ENCODE assay signal across 12 cellular contexts in the genomic region with DNA sequence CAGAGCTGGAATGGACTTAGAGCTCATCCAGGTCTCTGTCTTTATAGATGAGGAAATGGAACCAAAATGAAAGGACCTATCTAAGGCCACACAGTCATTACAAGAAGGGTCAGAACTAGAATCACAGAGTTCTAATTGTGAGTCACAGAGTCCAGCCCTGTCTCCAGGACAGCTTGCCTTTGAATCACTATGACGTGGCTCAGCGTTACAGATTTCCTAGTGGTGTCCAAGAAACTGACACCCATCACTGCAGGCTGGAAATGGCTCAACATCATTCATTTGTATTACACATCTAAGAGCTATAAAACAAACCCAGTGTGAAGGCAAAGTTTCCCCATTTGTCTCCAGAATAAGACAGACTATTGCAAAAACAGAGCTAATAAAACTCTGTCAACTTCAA.
A peak's percentile ranks its signal among the peaks of the same experiment; 100 is the strongest.
DNase-seq lines count a peak whose midpoint lies in the region; ATAC-seq and TF ChIP-seq lines count a peak whose summit lies in the region.
"Had no signal": no experiment of that assay in that cellular context is flagged by ENCODE, and none has a peak within 500 bp of the region (broad histone marks: within the 10 kb centered on the region; RNA-seq: fewer than 3 reads in every experiment).

No MANE protein-coding gene starts in this region.

- H3K4me3 ChIP-seq in PC-9 (no peak overlapping the region), epithelial cell of proximal tubule (ENCODE audit: low read depth, low read length) (no peak overlapping the region)

- H3K27ac ChIP-seq in PC-9: peak overlapping the region; percentile 65
- no peak overlapping the region for H3K27ac ChIP-seq in CD4-positive, alpha-beta T cell (ENCODE audit: low read depth, low read length)

- TF ChIP-seq CTCF in PC-9 (conservative IDR thresholded peaks at IDR 0.05): 0 out of 2 replicates have a peak, but pooled peaks have one; percentile 30
- TF ChIP-seq CTCF in epithelial cell of proximal tubule (conservative IDR thresholded peaks at IDR 0.05; ENCODE audit: low read depth, low read length): peak; percentile 26
- no peak for TF ChIP-seq CTCF in CD4-positive, alpha-beta T cell (IDR thresholded peaks at IDR 0.05)

- H3K36me3 ChIP-seq in PC-9 (ENCODE audit: low read depth): peaks cover 4% of the 10 kb centered on the region; the same call in 1 of the 2 replicates

- CTCF ChIA-PET in PC-9 (lab: Charles Lee): interaction anchor here (0.6 kb wide), 1 partner anchor 148 kb away, joined by 3 read pairs; no protein-coding TSS in a partner anchor
- CTCF ChIA-PET in CD4-positive, alpha-beta T cell (lab: Charles Lee): no interaction called here

- H3K36me3 Mint-ChIP-seq in CD4-positive, alpha-beta T cell (ENCODE audit: low read depth): no peaks in the 10 kb centered on the region

- peak overlapping the region; percentile 22 for H3K4me2 ChIP-seq in PC-9

- no peaks in the 10 kb centered on the region for H3K9me2 ChIP-seq in PC-9 (ENCODE audit: insufficient read depth)

- no peak overlapping the region for H3K27ac Mint-ChIP-seq in CD4-positive, alpha-beta T cell
- H3K27ac Mint-ChIP-seq: activated T-helper 1 cell treated with anti-CD3 and anti-CD28 coated beads, Interleukin-12 subunit alpha, Interleukin-12 subunit beta, Interleukin-2, Interleukin-4 antibody, amounts not matched to agents 30 ng/mL and 10 ng/mL and 1 ng/mL, durations not matched to agents 14 hours and 24 hours and 36 hours had no signal

- BruUV-seq in PC-9 (replicated peaks; lab: Mats Ljungman, UMichigan): no TSS peak

- intact Hi-C loops in PC-9 (cut with micrococcal nuclease; ENCODE audit: unreplicated experiment): loop anchor here (1.0 to 5.0 kb wide), 5 partner anchors 53 to 319 kb away; a partner anchor contains a TSS
- intact Hi-C loops in CD4-positive, alpha-beta T cell (cut with DNase I, micrococcal nuclease): no loop called here

- ATAC-seq in CD4-positive, alpha-beta T cell (ENCODE audit: poor library complexity): no peak

- TF ChIP-seq POLR2A in erythroblast (IDR thresholded peaks at IDR 0.05; ENCODE audit: low read length): no peak

- H4K20me1 ChIP-seq in PC-9 (ENCODE audit: insufficient read depth): no peaks in the 10 kb centered on the region

- H3K4me3 Mint-ChIP-seq in CD4-positive, alpha-beta T cell: no peak overlapping the region
- H3K4me3 Mint-ChIP-seq: activated T-helper 1 cell treated with anti-CD3 and anti-CD28 coated beads, Interleukin-12 subunit alpha, Interleukin-12 subunit beta, Interleukin-2, Interleukin-4 antibody, amounts not matched to agents 30 ng/mL and 10 ng/mL and 1 ng/mL, durations not matched to agents 14 hours and 24 hours and 36 hours had no signal

- DNase-seq in GM03348 (ENCODE audit: low spot score) (peak; percentile 70), PC-9 (peak; percentile 60 to 95), epithelial cell of proximal tubule (ENCODE audit: low read depth) (peak; percentile 86), pulmonary artery endothelial cell (ENCODE audit: low read depth, low spot score) (peak; percentile 37), erythroblast (lab: John Stamatoyannopoulos, UW) (no peak), NOMO-1 treated with DMSO at 0.1 percent for 48 hours (lab: John Stamatoyannopoulos, UW; ENCODE audit: unreplicated experiment) (no peak), NCI-H1048 (lab: John Stamatoyannopoulos, UW) (no peak)
- DNase-seq in CD4-positive, alpha-beta T cell: no peak
- DNase-seq: GF-D8, NCI-H82, nucleus accumbens had no signal

- peaks cover 2% of the 10 kb centered on the region for H3K9me3 Mint-ChIP-seq in CD4-positive, alpha-beta T cell
- H3K9me3 Mint-ChIP-seq: activated T-helper 1 cell treated with anti-CD3 and anti-CD28 coated beads, Interleukin-12 subunit alpha, Interleukin-12 subunit beta, Interleukin-2, Interleukin-4 antibody, amounts not matched to agents 30 ng/mL and 10 ng/mL and 1 ng/mL, durations not matched to agents 14 hours and 24 hours and 36 hours had no signal

- H3K4me1 ChIP-seq in PC-9 (replicated peaks; ENCODE audit: insufficient read depth): peaks cover 74% of the 10 kb centered on the region

- POLR2A ChIA-PET in PC-9 (lab: Charles Lee; ENCODE audit: unreplicated experiment): interaction anchor here (0.6 kb wide), 5 partner anchors 39 to 558 kb away, joined by 3 to 6 read pairs (median 4); no protein-coding TSS in a partner anchor
- POLR2A ChIA-PET in CD4-positive, alpha-beta T cell (lab: Charles Lee): no interaction called here

- H3K4me1 Mint-ChIP-seq in CD4-positive, alpha-beta T cell (ENCODE audit: low read depth): no peaks in the 10 kb centered on the region

- peaks cover 51% of the 10 kb centered on the region for H3F3A ChIP-seq in PC-9 (ENCODE audit: insufficient read depth, low read depth)

- peaks cover 14% of the 10 kb centered on the region for H3K79me2 ChIP-seq in PC-9 (ENCODE audit: low read depth)

- no peaks in the 10 kb centered on the region for H3K9me3 ChIP-seq in PC-9 (ENCODE audit: insufficient read depth, low read depth)
- H3K9me3 ChIP-seq in CD4-positive, alpha-beta T cell (ENCODE audit: control insufficient read depth, low read length): no peaks in the 10 kb centered on the region

- no peak overlapping the region for H2AFZ ChIP-seq in PC-9

- peaks cover 65% of the 10 kb centered on the region for H3K27me3 Mint-ChIP-seq in CD4-positive, alpha-beta T cell

- H3K27me3 ChIP-seq in PC-9 (ENCODE audit: insufficient read depth, low read depth): no peaks in the 10 kb centered on the region
- peaks cover 45% of the 10 kb centered on the region for H3K27me3 ChIP-seq in CD4-positive, alpha-beta T cell (ENCODE audit: control insufficient read depth, insufficient read depth, low read length)

Comparison
In these comparisons a context has a peak if more than half of its experiments do, and no peak if none do; other contexts are left out.
1. DNase-seq: peak in GM03348 (single experiment), PC-9 (2 of 2), epithelial cell of proximal tubule (single experiment) and pulmonary artery endothelial cell (single experiment); none in erythroblast (0 of 2), CD4-positive, alpha-beta T cell (0 of 10), NOMO-1 treated with DMSO at 0.1 percent for 48 hours (single experiment) and NCI-H1048 (single experiment).